In genomic region chr1:154371436-154371835, GRCh38 we compare ENCODE assay signal across 28 cellular contexts. TPM values are rescaled to one million over a fixed set of nuclear protein-coding genes. Genes with fewer than 3 reads are reported as not detected.
DNase-seq lines count a peak whose midpoint lies in the region; FAIRE-seq and TF ChIP-seq lines count a peak whose summit lies in the region.
"Had no signal": no experiment of that assay in that cellular context is flagged by ENCODE, and none has a peak within 500 bp of the region (broad histone marks: within the 10 kb centered on the region; RNA-seq: fewer than 3 reads in every experiment).

No MANE protein-coding gene starts in this region.

- DNase-seq in Caki2 (ENCODE audit: low read depth) (peak; percentile 10), OCI-M1 (lab: John Stamatoyannopoulos, UW) (peak; percentile 67), colonic mucosa (peak; percentile 76), small intestine (peak; percentile 67), amniotic stem cell (lab: John Stamatoyannopoulos, UW) (no peak), DMS 273 (lab: John Stamatoyannopoulos, UW; ENCODE audit: unreplicated experiment) (no peak)
- DNase-seq in stimulated activated naive CD4-positive, alpha-beta T cell (lab: John Stamatoyannopoulos, UW) = no peak
- DNase-seq: C1 segment of cervical spinal cord; CD4-positive, alpha-beta memory T cell; COR-L47; DMS153; DND-41; H7; MV-4-11; NCI-H1105; NCI-H1436 treated with DMSO at 0.1 percent for 48 hours; NCI-H1930; NCI-H2107; NCI-H524 treated with DMSO at 0.1 percent for 48 hours; NCI-H774; RPMI8226; SHP77 had no signal

- H3K27me3 ChIP-seq in colonic mucosa (no peaks in the 10 kb centered on the region), small intestine (ENCODE audit: control insufficient read depth in 2 of 2, insufficient read depth in 2 of 2, low read length in 2 of 2) (no peaks in the 10 kb centered on the region)

- H3K36me3 ChIP-seq in colonic mucosa (no peaks in the 10 kb centered on the region), small intestine (ENCODE audit: control insufficient read depth in 2 of 2, insufficient read depth in 2 of 2, low read length in 2 of 2) (no peaks in the 10 kb centered on the region)

- TF ChIP-seq CTCF in colonic mucosa (IDR thresholded peaks at IDR 0.05) = no peak

- 29 to 66% (median 39%) methylated on average over 6 of the region's 6 CpGs for whole genome bisulfite sequencing in small intestine, 3 donors

- no peaks in the 10 kb centered on the region for H3K4me1 ChIP-seq in colonic mucosa
- no peaks in the 10 kb centered on the region for H3K4me1 ChIP-seq in small intestine (ENCODE audit: control insufficient read depth in 2 of 2, insufficient read depth in 1 of 2, low read depth in 1 of 2, low read length in 1 of 2)

- intact Hi-C loops in colonic mucosa (cut with DNase I) = no loop called here

- H3K9ac ChIP-seq in colonic mucosa (ENCODE audit: low read depth in 2 of 2, low read length in 2 of 2) = no peak overlapping the region

- H3K9me3 ChIP-seq in colonic mucosa (no peaks in the 10 kb centered on the region), small intestine (ENCODE audit: control insufficient read depth, low read depth) (no peaks in the 10 kb centered on the region)

- H3K4me3 ChIP-seq in colonic mucosa (no peak overlapping the region), small intestine (ENCODE audit: low read depth in 1 of 2, low read length in 2 of 2) (no peak overlapping the region)

- in situ Hi-C loops in Caki2 (cut with HindIII; ENCODE audit: low pct_unique_long_range_greater_than_20kb, low sequenced_read_pairs) = no loop called here

- FAIRE-seq in small intestine (lab: Jason Lieb, UNC) = no peak
- FAIRE-seq: GM19239 had no signal

- H3K27ac ChIP-seq in colonic mucosa = peak overlapping the region; percentile 12
- peak overlapping the region in 1 of 2 donors; percentile 31 for H3K27ac ChIP-seq in small intestine (ENCODE audit: low read depth in 1 of 2, low read length in 1 of 2)
- H3K27ac ChIP-seq: HL-60 had no signal

RNA-seq across cellular contexts. Expression of gene IL6R, which starts 33.7 kb away (rescaled TPM):
- 6.5 and 17.5 TPM in 2 replicates for total RNA-seq in Caki2 (2014; rRNA removed; shearing (Covaris generic); ENCODE audit: low replicate concordance)
- total RNA-seq in colonic mucosa = 10 to 100 TPM; 31.7 to 38.2 TPM
- polyA plus RNA-seq in small intestine = 10 to 100 TPM; 10.7 to 21.2 (median 11.6) TPM

RNA-seq across cellular contexts. Expression of gene ATP8B2, which starts 46.1 kb away (rescaled TPM):
- 32.6 and 41.2 TPM in 2 replicates for total RNA-seq in Caki2 (2014; rRNA removed; shearing (Covaris generic); ENCODE audit: low replicate concordance)
- total RNA-seq in colonic mucosa = 1 to 10 TPM; 4.2 to 6.6 TPM
- 10 to 100 TPM; 13.8 to 19.7 (median 16.0) TPM for polyA plus RNA-seq in small intestine

RNA-seq across cellular contexts. Expression of gene AQP10, which starts 50.5 kb away (rescaled TPM):
- total RNA-seq in Caki2 (2014; rRNA removed; shearing (Covaris generic); ENCODE audit: low replicate concordance) = not detected in 2 replicates
- under 1 TPM in 1 of 2 donors, not detected in 1; 0.27 TPM for total RNA-seq in colonic mucosa
- polyA plus RNA-seq in small intestine = 100 to 1,000 TPM in 1 of 3 donors, 10 to 100 TPM in 1, 1 to 10 TPM in 1; 2.9 to 103 (median 42.0) TPM
- total RNA-seq: A673; CD4-positive, alpha-beta memory T cell; H7; LHCN-M2; MCF 10A; SK-MEL-5 had no signal
- polyA plus RNA-seq: CD4-positive, alpha-beta memory T cell had no signal

Comparison
In these comparisons a context has a peak if more than half of its experiments do, and no peak if none do; other contexts are left out.
1. DNase-seq: peak in Caki2 (single experiment), OCI-M1 (single experiment), colonic mucosa (single experiment) and small intestine (single experiment); none in amniotic stem cell (single experiment), DMS 273 (single experiment) and stimulated activated naive CD4-positive, alpha-beta T cell (0 of 6).